20 cellular contexts compared by ENCODE assay signal in genomic region chr12:114976959-114977358, GRCh38.
DNase-seq lines count a peak whose midpoint lies in the region; ATAC-seq and TF ChIP-seq lines count a peak whose summit lies in the region.
"Had no signal": no experiment of that assay in that cellular context is flagged by ENCODE, and none has a peak within 500 bp of the region (broad histone marks: within the 10 kb centered on the region; RNA-seq: fewer than 3 reads in every experiment).

No MANE protein-coding gene starts in this region.

- no peak for TF ChIP-seq POLR2A in suprapubic skin (IDR thresholded peaks at IDR 0.05)
- TF ChIP-seq POLR2A in heart left ventricle (IDR thresholded peaks at IDR 0.05), result no peak

- H3K9me3 ChIP-seq in suprapubic skin (no peaks in the 10 kb centered on the region), heart left ventricle (no peaks in the 10 kb centered on the region)
- H3K9me3 ChIP-seq: Caco-2, left lung, Peyer's patch, upper lobe of right lung had no signal

- DNase-seq in EL (peak; percentile 71), NCI-H226 (peak; percentile 9), choroid plexus epithelial cell (ENCODE audit: low read depth) (peak; percentile 43), non-pigmented ciliary epithelial cell (ENCODE audit: low read depth) (peak; percentile 20), suprapubic skin (ENCODE audit: low spot score in 2 of 2) (no peak), heart left ventricle (no peak)
- DNase-seq: activated CD4-positive, alpha-beta T cell treated with anti-CD3 and anti-CD28 coated beads for 4 hours; activated effector memory CD4-positive, alpha-beta T cell treated with anti-CD3 and anti-CD28 coated beads, Interleukin-2, amount 50 U/mL, for 16 hours; aorta; Caco-2; endodermal cell; H7; left lung; NCI-H2171 treated with DMSO at 0.1 percent for 48 hours; Peyer's patch; retina; stimulated activated CD4-positive, alpha-beta T cell treated with anti-CD3 and anti-CD28 coated beads, Interleukin-1b, Interleukin-23, amount 100 ng/mL, for 48 hours; stimulated activated naive CD8-positive, alpha-beta T cell treated with anti-CD3 and anti-CD28 coated beads, Interleukin-15, amount 100 ng/mL, for 72 hours; upper lobe of right lung had no signal

- H3K27me3 ChIP-seq in suprapubic skin (no peaks in the 10 kb centered on the region), heart left ventricle (peaks cover 0 to 3% (median 0%) of the 10 kb centered on the region in 9 donors)
- H3K27me3 ChIP-seq: left lung, Peyer's patch, upper lobe of right lung had no signal

- H3K4me3 ChIP-seq in choroid plexus epithelial cell (ENCODE audit: low read depth, low read length) (no peak overlapping the region), suprapubic skin (no peak overlapping the region), heart left ventricle (no peak overlapping the region)
- H3K4me3 ChIP-seq: left lung, Peyer's patch, upper lobe of right lung had no signal

- H3K36me3 ChIP-seq in suprapubic skin (no peaks in the 10 kb centered on the region), heart left ventricle (no peaks in the 10 kb centered on the region)
- H3K36me3 ChIP-seq: left lung, Peyer's patch, upper lobe of right lung had no signal

- TF ChIP-seq CTCF in choroid plexus epithelial cell (conservative IDR thresholded peaks at IDR 0.05; ENCODE audit: low read depth, low read length) (no peak), suprapubic skin (IDR thresholded peaks at IDR 0.05) (no peak), heart left ventricle (IDR thresholded peaks at IDR 0.05) (no peak)

- intact Hi-C loops in heart left ventricle (cut with DNase I), result no loop called here

- H3K27ac ChIP-seq in suprapubic skin (no peak overlapping the region), heart left ventricle (no peak overlapping the region)
- H3K27ac ChIP-seq: left lung, Peyer's patch, upper lobe of right lung had no signal

- H3K4me1 ChIP-seq in suprapubic skin (no peaks in the 10 kb centered on the region), heart left ventricle (no peaks in the 10 kb centered on the region)
- H3K4me1 ChIP-seq: left lung, Peyer's patch, upper lobe of right lung had no signal

- ATAC-seq in HG02852 (IDR thresholded peaks at IDR 0.05; ENCODE audit: unreplicated experiment) (no peak), heart left ventricle (no peak)
- ATAC-seq: left lung; stimulated activated naive CD8-positive, alpha-beta T cell treated with anti-CD3 and anti-CD28 coated beads, Interleukin-15, amount 100 ng/mL, for 72 hours; upper lobe of right lung had no signal

- no peak for TF ChIP-seq EP300 in suprapubic skin (IDR thresholded peaks at IDR 0.05)

Comparison
In these comparisons a context has a peak if more than half of its experiments do, and no peak if none do; other contexts are left out.
1. DNase-seq: peak in EL (single experiment), NCI-H226 (single experiment), choroid plexus epithelial cell (single experiment) and non-pigmented ciliary epithelial cell (single experiment); none in suprapubic skin (0 of 2) and heart left ventricle (0 of 5).